Comparison of ENCODE assay signal across 8 cellular contexts in genomic region chr5:69189162-69190086, GRCh38. TPM values are rescaled to one million over a fixed set of nuclear protein-coding genes. Genes with fewer than 3 reads are reported as not detected.
DNase-seq lines count a peak whose midpoint lies in the region; ATAC-seq and TF ChIP-seq lines count a peak whose summit lies in the region.

A gene with protein sequence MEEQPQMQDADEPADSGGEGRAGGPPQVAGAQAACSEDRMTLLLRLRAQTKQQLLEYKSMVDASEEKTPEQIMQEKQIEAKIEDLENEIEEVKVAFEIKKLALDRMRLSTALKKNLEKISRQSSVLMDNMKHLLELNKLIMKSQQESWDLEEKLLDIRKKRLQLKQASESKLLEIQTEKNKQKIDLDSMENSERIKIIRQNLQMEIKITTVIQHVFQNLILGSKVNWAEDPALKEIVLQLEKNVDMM (plus strand): TSS chr5:69189583. CDS start chr5:69189635, 52 bp downstream.

- no peak for TF ChIP-seq CTCF in lung (IDR thresholded peaks at IDR 0.05; ENCODE audit: control extremely low read depth, extremely low read depth)

- H3K9me3 ChIP-seq in lung (ENCODE audit: control insufficient read depth in 2 of 2, insufficient read depth in 1 of 2, low read length in 1 of 2) = no peaks in the 10 kb centered on the region

- 0% methylated on average over 54 to 55 of the region's 55 CpGs for WGBS in lung, 2 donors

- peak; percentile 88 for DNase-seq in COLO829 (ENCODE audit: low spot score)
- peak; percentile 97 for DNase-seq in HT-29 (ENCODE audit: low spot score)
- DNase-seq in NK-92 treated with Interleukin-12 subunit alpha and Interleukin-12 subunit beta, amount 100 ng/mL, for 24 hours (lab: John Stamatoyannopoulos, UW) = peak; percentile 83
- DNase-seq in activated CD8-positive, alpha-beta memory T cell treated with anti-CD3 and anti-CD28 coated beads for 1 hour (ENCODE audit: extremely low read depth in 1 of 2, low read depth in 1 of 2) = peak; percentile 65 to 84
- DNase-seq in effector CD4-positive, alpha-beta T cell = peak; percentile 87
- DNase-seq in lung (ENCODE audit: low spot score) = peak; percentile 94
- DNase-seq in stimulated activated CD4-positive, alpha-beta T cell treated with anti-CD3 and anti-CD28 coated beads, TNF-alpha, amount 100 ng/mL, for 4 hours (ENCODE audit: low read depth in 3 of 3) = peak; percentile 81 to 85 (median 82)

- H3K27ac ChIP-seq in lung (ENCODE audit: low read depth in 1 of 2, low read length in 1 of 2) = peak within 1 kb of the TSS; percentile 21 to 96

- H3K4me1 ChIP-seq in lung (ENCODE audit: control insufficient read depth in 2 of 2, insufficient read depth in 2 of 2, low read length in 2 of 2) = no peaks in the 10 kb centered on the region

- H3K4me3 ChIP-seq in lung = peak within 1 kb of the TSS; percentile 92

- ATAC-seq in GM21360 (IDR thresholded peaks at IDR 0.05; ENCODE audit: unreplicated experiment) (peak; percentile 84), lung (ENCODE audit: insufficient read depth, low FRiP score) (peak; percentile 98)

- no peaks in the 10 kb centered on the region for H3K36me3 ChIP-seq in lung (ENCODE audit: control insufficient read depth in 2 of 2, insufficient read depth in 2 of 2, low read length in 2 of 2)

- H3K27me3 ChIP-seq in lung (ENCODE audit: control insufficient read depth, insufficient read depth) = no peaks in the 10 kb centered on the region

RNA-seq across cellular contexts. Expression of the gene that starts here (rescaled TPM):
- 50.7 and 69.3 TPM in 2 replicates for total RNA-seq in HT-29 (2014; rRNA removed; shearing (Covaris generic))
- total RNA-seq in lung = 1 to 10 TPM; 4.2 to 5.8 TPM
- polyA plus RNA-seq in lung = 1 to 10 TPM; 3.3 to 4.9 TPM

Comparison
In these comparisons a context has a peak if more than half of its experiments do, and no peak if none do; other contexts are left out.
1. Peak in every context shown above with its lines: DNase-seq, ATAC-seq, H3K4me3 ChIP-seq and H3K27ac ChIP-seq.